Comparison of ENCODE assay signal across 1 cellular context in the genomic region with DNA sequence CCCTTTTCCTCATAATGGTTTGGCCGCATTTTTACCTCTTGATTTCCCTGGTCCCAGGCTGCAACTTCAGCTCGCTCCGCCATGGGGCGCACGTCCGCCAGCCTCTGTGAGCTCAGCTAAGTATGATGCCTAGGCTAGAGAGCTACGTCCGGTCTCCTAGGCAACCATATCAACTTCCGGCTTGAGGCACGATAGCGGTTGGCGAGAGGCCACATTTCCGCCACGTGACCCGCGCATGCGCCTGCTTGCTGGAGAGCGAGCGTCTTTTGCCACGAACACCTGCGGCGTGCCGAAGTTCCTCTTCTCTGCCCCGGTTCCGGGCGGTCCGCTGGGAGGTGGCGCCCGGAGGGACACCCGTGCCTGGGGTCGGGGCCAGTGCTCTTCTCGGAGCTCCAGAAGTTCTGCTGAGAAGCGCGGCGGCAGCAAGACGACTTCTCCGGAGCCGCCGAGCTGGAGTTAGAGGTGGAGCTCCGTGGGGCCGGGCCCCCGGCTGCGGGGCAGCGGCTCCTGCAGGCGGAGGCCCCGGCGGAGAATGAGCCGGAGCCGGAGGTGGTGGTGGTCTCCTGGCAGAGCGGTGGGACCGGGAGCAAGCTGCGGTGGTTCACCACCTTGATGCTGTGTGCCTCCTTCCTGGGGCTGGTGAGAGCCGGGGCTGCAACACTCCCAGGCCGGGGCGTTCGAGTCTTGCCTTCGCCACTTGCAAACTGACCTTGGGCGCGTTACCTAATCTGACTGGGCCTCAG.
TF ChIP-seq lines count a peak whose summit lies in the region.

No MANE protein-coding gene starts in this region.

TF ChIP-seq in HepG2, 621 proteins besides CTCF, POLR2A, EP300 and RAD21 (continued from another document and continues in another):
- TF ChIP-seq ZSCAN12 (CRISPR knock-in tag; IDR thresholded peaks at IDR 0.05) (no peak; the same call in 1 of the 2 replicates), PTBP1 (IDR thresholded peaks at IDR 0.05; ENCODE audit: low read depth, low read length, poor library complexity, severe bottlenecking) (no peak), ZNF44 (CRISPR knock-in tag; IDR thresholded peaks at IDR 0.05) (no peak; the same call in 1 of the 2 replicates), RFX1 (IDR thresholded peaks at IDR 0.05) (peak; percentile 96), ZNF205 (CRISPR knock-in tag; IDR thresholded peaks at IDR 0.05) (peak; percentile 91), ETV5 (CRISPR knock-in tag; IDR thresholded peaks at IDR 0.05; ENCODE audit: borderline replicate concordance) (peak; percentile 89), NFYB (CRISPR knock-in tag; IDR thresholded peaks at IDR 0.05) (peak; percentile 62), HDAC6 (IDR thresholded peaks at IDR 0.05; ENCODE audit: low read depth, low read length) (no peak), BRCA1 (CRISPR knock-in tag; IDR thresholded peaks at IDR 0.05) (0 out of 2 replicates have a peak, but pooled peaks have one; percentile 75), POLR2AphosphoS5 (IDR thresholded peaks at IDR 0.05; ENCODE audit: low read depth, low read length) (peak; percentile 91), EHMT2 (IDR thresholded peaks at IDR 0.05; ENCODE audit: borderline replicate concordance, low read depth, low read length) (no peak), NR1H2 (CRISPR knock-in tag; IDR thresholded peaks at IDR 0.05; ENCODE audit: borderline replicate concordance, low read depth) (no peak), ZNF563 (CRISPR knock-in tag; IDR thresholded peaks at IDR 0.05) (peak; percentile 82; the same call in 1 of the 2 replicates), ZNF724P (CRISPR knock-in tag; IDR thresholded peaks at IDR 0.05; ENCODE audit: borderline replicate concordance) (no peak; the same call in 1 of the 2 replicates), ZSCAN25 (CRISPR knock-in tag; IDR thresholded peaks at IDR 0.05) (no peak; the same call in 1 of the 2 replicates), REPIN1 (CRISPR knock-in tag; IDR thresholded peaks at IDR 0.05; ENCODE audit: borderline replicate concordance, low read depth) (peak; percentile 90), NRL (CRISPR knock-in tag; IDR thresholded peaks at IDR 0.05; ENCODE audit: borderline replicate concordance) (peak; percentile 56; the same call in 1 of the 2 replicates), U2AF2 (IDR thresholded peaks at IDR 0.05; ENCODE audit: low read depth, low read length) (0 out of 2 replicates have a peak, but pooled peaks have one; percentile 61), ZIK1 (CRISPR knock-in tag; IDR thresholded peaks at IDR 0.05; ENCODE audit: borderline replicate concordance, low read depth) (0 out of 2 replicates have a peak, but pooled peaks have one; percentile 75), ZNF558 (CRISPR knock-in tag; IDR thresholded peaks at IDR 0.05; ENCODE audit: borderline replicate concordance) (peak; percentile 44; the same call in 1 of the 2 replicates)
- TF ChIP-seq, protein P1, sequence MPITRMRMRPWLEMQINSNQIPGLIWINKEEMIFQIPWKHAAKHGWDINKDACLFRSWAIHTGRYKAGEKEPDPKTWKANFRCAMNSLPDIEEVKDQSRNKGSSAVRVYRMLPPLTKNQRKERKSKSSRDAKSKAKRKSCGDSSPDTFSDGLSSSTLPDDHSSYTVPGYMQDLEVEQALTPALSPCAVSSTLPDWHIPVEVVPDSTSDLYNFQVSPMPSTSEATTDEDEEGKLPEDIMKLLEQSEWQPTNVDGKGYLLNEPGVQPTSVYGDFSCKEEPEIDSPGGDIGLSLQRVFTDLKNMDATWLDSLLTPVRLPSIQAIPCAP (CRISPR knock-in tag; IDR thresholded peaks at IDR 0.05; ENCODE audit: low read depth), result 0 out of 2 replicates have a peak, but pooled peaks have one; percentile 54
- TF ChIP-seq, protein P2, sequence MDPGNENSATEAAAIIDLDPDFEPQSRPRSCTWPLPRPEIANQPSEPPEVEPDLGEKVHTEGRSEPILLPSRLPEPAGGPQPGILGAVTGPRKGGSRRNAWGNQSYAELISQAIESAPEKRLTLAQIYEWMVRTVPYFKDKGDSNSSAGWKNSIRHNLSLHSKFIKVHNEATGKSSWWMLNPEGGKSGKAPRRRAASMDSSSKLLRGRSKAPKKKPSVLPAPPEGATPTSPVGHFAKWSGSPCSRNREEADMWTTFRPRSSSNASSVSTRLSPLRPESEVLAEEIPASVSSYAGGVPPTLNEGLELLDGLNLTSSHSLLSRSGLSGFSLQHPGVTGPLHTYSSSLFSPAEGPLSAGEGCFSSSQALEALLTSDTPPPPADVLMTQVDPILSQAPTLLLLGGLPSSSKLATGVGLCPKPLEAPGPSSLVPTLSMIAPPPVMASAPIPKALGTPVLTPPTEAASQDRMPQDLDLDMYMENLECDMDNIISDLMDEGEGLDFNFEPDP (CRISPR knock-in tag; conservative IDR thresholded peaks at IDR 0.05), result no peak
- TF ChIP-seq, protein P3, sequence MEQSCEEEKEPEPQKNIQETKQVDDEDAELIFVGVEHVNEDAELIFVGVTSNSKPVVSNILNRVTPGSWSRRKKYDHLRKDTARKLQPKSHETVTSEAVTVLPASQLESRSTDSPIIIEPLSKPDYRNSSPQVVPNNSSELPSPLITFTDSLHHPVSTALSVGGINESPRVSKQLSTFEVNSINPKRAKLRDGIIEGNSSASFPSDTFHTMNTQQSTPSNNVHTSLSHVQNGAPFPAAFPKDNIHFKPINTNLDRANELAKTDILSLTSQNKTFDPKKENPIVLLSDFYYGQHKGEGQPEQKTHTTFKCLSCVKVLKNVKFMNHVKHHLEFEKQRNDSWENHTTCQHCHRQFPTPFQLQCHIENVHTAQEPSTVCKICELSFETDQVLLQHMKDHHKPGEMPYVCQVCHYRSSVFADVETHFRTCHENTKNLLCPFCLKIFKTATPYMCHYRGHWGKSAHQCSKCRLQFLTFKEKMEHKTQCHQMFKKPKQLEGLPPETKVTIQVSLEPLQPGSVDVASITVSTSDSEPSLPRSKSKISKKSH (CRISPR knock-in tag; IDR thresholded peaks at IDR 0.05; ENCODE audit: borderline replicate concordance), result peak; percentile 84; the same call in 1 of the 2 replicates
- TF ChIP-seq, protein P4, sequence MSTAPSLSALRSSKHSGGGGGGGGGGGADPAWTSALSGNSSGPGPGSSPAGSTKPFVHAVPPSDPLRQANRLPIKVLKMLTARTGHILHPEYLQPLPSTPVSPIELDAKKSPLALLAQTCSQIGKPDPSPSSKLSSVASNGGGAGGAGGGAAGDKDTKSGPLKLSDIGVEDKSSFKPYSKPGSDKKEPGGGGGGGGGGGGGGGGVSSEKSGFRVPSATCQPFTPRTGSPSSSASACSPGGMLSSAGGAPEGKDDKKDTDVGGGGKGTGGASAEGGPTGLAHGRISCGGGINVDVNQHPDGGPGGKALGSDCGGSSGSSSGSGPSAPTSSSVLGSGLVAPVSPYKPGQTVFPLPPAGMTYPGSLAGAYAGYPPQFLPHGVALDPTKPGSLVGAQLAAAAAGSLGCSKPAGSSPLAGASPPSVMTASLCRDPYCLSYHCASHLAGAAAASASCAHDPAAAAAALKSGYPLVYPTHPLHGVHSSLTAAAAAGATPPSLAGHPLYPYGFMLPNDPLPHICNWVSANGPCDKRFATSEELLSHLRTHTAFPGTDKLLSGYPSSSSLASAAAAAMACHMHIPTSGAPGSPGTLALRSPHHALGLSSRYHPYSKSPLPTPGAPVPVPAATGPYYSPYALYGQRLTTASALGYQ (CRISPR knock-in tag; IDR thresholded peaks at IDR 0.05), result no peak
- TF ChIP-seq, protein P5, sequence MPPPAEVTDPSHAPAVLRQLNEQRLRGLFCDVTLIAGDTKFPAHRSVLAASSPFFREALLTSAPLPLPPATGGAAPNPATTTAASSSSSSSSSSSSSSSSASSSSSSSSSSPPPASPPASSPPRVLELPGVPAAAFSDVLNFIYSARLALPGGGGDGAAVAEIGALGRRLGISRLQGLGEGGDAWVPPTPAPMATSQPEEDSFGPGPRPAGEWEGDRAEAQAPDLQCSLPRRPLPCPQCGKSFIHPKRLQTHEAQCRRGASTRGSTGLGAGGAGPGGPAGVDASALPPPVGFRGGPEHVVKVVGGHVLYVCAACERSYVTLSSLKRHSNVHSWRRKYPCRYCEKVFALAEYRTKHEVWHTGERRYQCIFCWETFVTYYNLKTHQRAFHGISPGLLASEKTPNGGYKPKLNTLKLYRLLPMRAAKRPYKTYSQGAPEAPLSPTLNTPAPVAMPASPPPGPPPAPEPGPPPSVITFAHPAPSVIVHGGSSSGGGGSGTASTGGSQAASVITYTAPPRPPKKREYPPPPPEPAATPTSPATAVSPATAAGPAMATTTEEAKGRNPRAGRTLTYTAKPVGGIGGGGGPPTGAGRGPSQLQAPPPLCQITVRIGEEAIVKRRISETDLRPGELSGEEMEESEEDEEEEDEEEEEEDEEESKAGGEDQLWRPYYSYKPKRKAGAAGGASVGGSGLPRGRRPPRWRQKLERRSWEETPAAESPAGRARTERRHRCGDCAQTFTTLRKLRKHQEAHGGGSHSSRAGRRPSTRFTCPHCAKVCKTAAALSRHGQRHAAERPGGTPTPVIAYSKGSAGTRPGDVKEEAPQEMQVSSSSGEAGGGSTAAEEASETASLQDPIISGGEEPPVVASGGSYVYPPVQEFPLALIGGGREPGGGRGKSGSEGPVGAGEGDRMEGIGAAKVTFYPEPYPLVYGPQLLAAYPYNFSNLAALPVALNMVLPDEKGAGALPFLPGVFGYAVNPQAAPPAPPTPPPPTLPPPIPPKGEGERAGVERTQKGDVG (CRISPR knock-in tag; IDR thresholded peaks at IDR 0.05; ENCODE audit: borderline replicate concordance), result peak; percentile 98
- TF ChIP-seq, protein P6, sequence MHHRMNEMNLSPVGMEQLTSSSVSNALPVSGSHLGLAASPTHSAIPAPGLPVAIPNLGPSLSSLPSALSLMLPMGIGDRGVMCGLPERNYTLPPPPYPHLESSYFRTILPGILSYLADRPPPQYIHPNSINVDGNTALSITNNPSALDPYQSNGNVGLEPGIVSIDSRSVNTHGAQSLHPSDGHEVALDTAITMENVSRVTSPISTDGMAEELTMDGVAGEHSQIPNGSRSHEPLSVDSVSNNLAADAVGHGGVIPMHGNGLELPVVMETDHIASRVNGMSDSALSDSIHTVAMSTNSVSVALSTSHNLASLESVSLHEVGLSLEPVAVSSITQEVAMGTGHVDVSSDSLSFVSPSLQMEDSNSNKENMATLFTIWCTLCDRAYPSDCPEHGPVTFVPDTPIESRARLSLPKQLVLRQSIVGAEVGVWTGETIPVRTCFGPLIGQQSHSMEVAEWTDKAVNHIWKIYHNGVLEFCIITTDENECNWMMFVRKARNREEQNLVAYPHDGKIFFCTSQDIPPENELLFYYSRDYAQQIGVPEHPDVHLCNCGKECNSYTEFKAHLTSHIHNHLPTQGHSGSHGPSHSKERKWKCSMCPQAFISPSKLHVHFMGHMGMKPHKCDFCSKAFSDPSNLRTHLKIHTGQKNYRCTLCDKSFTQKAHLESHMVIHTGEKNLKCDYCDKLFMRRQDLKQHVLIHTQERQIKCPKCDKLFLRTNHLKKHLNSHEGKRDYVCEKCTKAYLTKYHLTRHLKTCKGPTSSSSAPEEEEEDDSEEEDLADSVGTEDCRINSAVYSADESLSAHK (CRISPR knock-in tag; IDR thresholded peaks at IDR 0.05; ENCODE audit: borderline replicate concordance), result peak; percentile 66; the same call in 1 of the 2 replicates
- TF ChIP-seq, protein P7, sequence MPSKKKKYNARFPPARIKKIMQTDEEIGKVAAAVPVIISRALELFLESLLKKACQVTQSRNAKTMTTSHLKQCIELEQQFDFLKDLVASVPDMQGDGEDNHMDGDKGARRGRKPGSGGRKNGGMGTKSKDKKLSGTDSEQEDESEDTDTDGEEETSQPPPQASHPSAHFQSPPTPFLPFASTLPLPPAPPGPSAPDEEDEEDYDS (CRISPR knock-in tag; IDR thresholded peaks at IDR 0.05), result peak; percentile 74
- TF ChIP-seq, protein P8, sequence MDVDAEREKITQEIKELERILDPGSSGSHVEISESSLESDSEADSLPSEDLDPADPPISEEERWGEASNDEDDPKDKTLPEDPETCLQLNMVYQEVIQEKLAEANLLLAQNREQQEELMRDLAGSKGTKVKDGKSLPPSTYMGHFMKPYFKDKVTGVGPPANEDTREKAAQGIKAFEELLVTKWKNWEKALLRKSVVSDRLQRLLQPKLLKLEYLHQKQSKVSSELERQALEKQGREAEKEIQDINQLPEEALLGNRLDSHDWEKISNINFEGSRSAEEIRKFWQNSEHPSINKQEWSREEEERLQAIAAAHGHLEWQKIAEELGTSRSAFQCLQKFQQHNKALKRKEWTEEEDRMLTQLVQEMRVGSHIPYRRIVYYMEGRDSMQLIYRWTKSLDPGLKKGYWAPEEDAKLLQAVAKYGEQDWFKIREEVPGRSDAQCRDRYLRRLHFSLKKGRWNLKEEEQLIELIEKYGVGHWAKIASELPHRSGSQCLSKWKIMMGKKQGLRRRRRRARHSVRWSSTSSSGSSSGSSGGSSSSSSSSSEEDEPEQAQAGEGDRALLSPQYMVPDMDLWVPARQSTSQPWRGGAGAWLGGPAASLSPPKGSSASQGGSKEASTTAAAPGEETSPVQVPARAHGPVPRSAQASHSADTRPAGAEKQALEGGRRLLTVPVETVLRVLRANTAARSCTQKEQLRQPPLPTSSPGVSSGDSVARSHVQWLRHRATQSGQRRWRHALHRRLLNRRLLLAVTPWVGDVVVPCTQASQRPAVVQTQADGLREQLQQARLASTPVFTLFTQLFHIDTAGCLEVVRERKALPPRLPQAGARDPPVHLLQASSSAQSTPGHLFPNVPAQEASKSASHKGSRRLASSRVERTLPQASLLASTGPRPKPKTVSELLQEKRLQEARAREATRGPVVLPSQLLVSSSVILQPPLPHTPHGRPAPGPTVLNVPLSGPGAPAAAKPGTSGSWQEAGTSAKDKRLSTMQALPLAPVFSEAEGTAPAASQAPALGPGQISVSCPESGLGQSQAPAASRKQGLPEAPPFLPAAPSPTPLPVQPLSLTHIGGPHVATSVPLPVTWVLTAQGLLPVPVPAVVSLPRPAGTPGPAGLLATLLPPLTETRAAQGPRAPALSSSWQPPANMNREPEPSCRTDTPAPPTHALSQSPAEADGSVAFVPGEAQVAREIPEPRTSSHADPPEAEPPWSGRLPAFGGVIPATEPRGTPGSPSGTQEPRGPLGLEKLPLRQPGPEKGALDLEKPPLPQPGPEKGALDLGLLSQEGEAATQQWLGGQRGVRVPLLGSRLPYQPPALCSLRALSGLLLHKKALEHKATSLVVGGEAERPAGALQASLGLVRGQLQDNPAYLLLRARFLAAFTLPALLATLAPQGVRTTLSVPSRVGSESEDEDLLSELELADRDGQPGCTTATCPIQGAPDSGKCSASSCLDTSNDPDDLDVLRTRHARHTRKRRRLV (CRISPR knock-in tag; IDR thresholded peaks at IDR 0.05), result peak; percentile 64; the same call in 1 of the 2 replicates
- TF ChIP-seq, protein P9, sequence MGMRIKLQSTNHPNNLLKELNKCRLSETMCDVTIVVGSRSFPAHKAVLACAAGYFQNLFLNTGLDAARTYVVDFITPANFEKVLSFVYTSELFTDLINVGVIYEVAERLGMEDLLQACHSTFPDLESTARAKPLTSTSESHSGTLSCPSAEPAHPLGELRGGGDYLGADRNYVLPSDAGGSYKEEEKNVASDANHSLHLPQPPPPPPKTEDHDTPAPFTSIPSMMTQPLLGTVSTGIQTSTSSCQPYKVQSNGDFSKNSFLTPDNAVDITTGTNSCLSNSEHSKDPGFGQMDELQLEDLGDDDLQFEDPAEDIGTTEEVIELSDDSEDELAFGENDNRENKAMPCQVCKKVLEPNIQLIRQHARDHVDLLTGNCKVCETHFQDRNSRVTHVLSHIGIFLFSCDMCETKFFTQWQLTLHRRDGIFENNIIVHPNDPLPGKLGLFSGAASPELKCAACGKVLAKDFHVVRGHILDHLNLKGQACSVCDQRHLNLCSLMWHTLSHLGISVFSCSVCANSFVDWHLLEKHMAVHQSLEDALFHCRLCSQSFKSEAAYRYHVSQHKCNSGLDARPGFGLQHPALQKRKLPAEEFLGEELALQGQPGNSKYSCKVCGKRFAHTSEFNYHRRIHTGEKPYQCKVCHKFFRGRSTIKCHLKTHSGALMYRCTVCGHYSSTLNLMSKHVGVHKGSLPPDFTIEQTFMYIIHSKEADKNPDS (CRISPR knock-in tag; IDR thresholded peaks at IDR 0.05), result peak; percentile 90; the same call in 1 of the 2 replicates
